ENCODE assay signal across 1 cellular context in the genomic region with DNA sequence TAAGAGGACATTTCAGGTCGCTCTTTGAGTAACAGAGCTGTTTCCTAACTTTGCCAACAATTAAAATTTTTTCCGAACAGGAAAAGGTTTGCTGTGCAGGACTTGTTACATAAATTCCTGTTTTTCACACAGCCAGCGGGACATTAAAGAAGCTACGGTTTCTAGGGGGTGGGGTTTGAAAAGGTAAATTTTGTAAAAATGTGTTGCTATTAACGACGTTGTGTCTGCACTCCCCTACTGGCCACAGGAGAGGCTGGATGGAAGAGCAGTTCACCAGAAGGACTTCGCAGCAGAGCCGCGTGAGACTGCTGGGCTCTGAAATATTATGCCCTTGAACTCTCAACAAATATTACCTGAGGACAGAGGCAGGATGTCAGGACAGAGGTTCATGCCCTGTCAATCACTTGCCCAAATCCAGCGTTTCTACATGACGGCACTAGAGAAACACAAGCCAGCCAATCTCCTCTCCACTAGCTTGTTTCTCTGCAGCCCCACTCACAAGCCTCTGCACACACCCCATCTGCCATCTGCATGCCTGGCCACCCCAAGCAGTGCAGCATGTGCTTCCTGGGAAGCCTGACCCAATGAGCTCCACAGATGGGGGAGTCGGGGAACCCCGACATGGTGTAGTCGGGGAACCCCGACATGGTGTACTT.
TF ChIP-seq lines count a peak whose summit lies in the region.

No MANE protein-coding gene starts in this region.

TF ChIP-seq in HepG2, 621 proteins besides CTCF, POLR2A, EP300 and RAD21 (continued from another document and continues in another):
- TF ChIP-seq ZBTB49 (CRISPR knock-in tag; IDR thresholded peaks at IDR 0.05; ENCODE audit: borderline replicate concordance) (no peak), THAP11 (CRISPR knock-in tag; IDR thresholded peaks at IDR 0.05) (no peak), SIX1 (CRISPR knock-in tag; IDR thresholded peaks at IDR 0.05; ENCODE audit: borderline replicate concordance) (no peak), TGIF2 (CRISPR knock-in tag; IDR thresholded peaks at IDR 0.05) (no peak), ZNF644 (CRISPR knock-in tag; IDR thresholded peaks at IDR 0.05; ENCODE audit: low read depth) (no peak; the same call in 1 of the 2 replicates), ZFYVE20 (CRISPR knock-in tag; IDR thresholded peaks at IDR 0.05; ENCODE audit: borderline replicate concordance, low read depth) (no peak), ZNF580 (CRISPR knock-in tag; IDR thresholded peaks at IDR 0.05; ENCODE audit: borderline replicate concordance, low read depth) (peak; percentile 53; the same call in 1 of the 2 replicates), ZMYM4 (CRISPR knock-in tag; IDR thresholded peaks at IDR 0.05) (peak; percentile 76), ZFP36L2 (CRISPR knock-in tag; IDR thresholded peaks at IDR 0.05) (no peak), KDM5B (CRISPR knock-in tag; IDR thresholded peaks at IDR 0.05; ENCODE audit: borderline replicate concordance) (no peak; the same call in 1 of the 2 replicates), ZNF343 (CRISPR knock-in tag; IDR thresholded peaks at IDR 0.05) (no peak), ZNF296 (CRISPR knock-in tag; conservative IDR thresholded peaks at IDR 0.05) (no peak), THYN1 (CRISPR knock-in tag; IDR thresholded peaks at IDR 0.05; ENCODE audit: borderline replicate concordance, low read depth) (no peak), ZNF883 (CRISPR knock-in tag; IDR thresholded peaks at IDR 0.05; ENCODE audit: not compliant biosample characterization) (peak; percentile 51), ATF7 (IDR thresholded peaks at IDR 0.05) (no peak), ATF7 (CRISPR knock-in tag; IDR thresholded peaks at IDR 0.05) (peak; percentile 60; the same call in 1 of the 2 replicates), KDM3A (CRISPR knock-in tag; IDR thresholded peaks at IDR 0.05; ENCODE audit: low read depth) (no peak; the same call in 1 of the 2 replicates), ZSCAN12 (CRISPR knock-in tag; IDR thresholded peaks at IDR 0.05) (no peak), SP5 (CRISPR knock-in tag; IDR thresholded peaks at IDR 0.05; ENCODE audit: borderline replicate concordance, low read depth) (peak; percentile 44), SKI (IDR thresholded peaks at IDR 0.05; ENCODE audit: partially characterized antibody) (peak; percentile 92), NFKB2 (CRISPR knock-in tag; IDR thresholded peaks at IDR 0.05; ENCODE audit: borderline replicate concordance) (no peak), NFKBIZ (CRISPR knock-in tag; IDR thresholded peaks at IDR 0.05) (peak; percentile 39; the same call in 1 of the 2 replicates), FOXJ3 (CRISPR knock-in tag; IDR thresholded peaks at IDR 0.05; ENCODE audit: borderline replicate concordance) (peak; percentile 36; the same call in 1 of the 2 replicates), HMGXB3 (CRISPR knock-in tag; IDR thresholded peaks at IDR 0.05; ENCODE audit: borderline replicate concordance) (0 out of 2 replicates have a peak, but pooled peaks have one; percentile 60), ZNF276 (CRISPR knock-in tag; IDR thresholded peaks at IDR 0.05; ENCODE audit: low read depth) (no peak), NCOA2 (CRISPR knock-in tag; IDR thresholded peaks at IDR 0.05) (peak; percentile 82), DNMT3B (CRISPR knock-in tag; conservative IDR thresholded peaks at IDR 0.05) (no peak; the same call in 1 of the 2 replicates), AGO2 (optimal IDR thresholded peaks at IDR 0.05; ENCODE audit: low read depth, low read length) (no peak), ZNF615 (CRISPR knock-in tag; IDR thresholded peaks at IDR 0.05; ENCODE audit: borderline replicate concordance) (no peak), TOE1 (CRISPR knock-in tag; IDR thresholded peaks at IDR 0.05) (0 out of 2 replicates have a peak, but pooled peaks have one; percentile 47), TRIM24 (CRISPR knock-in tag; IDR thresholded peaks at IDR 0.05) (no peak), HCFC1 (IDR thresholded peaks at IDR 0.05; ENCODE audit: low read depth, low read length) (no peak), SNRNP70 (IDR thresholded peaks at IDR 0.05; ENCODE audit: low read depth, low read length) (no peak), ZNF792 (CRISPR knock-in tag; IDR thresholded peaks at IDR 0.05) (no peak), SMAD1 (CRISPR knock-in tag; IDR thresholded peaks at IDR 0.05; ENCODE audit: borderline replicate concordance, low read depth) (no peak), ZNF746 (CRISPR knock-in tag; IDR thresholded peaks at IDR 0.05) (no peak), SCMH1 (CRISPR knock-in tag; IDR thresholded peaks at IDR 0.05; ENCODE audit: borderline replicate concordance) (no peak), HDAC2 (CRISPR knock-in tag; IDR thresholded peaks at IDR 0.05) (peak; percentile 86)
- TF ChIP-seq, protein P1, sequence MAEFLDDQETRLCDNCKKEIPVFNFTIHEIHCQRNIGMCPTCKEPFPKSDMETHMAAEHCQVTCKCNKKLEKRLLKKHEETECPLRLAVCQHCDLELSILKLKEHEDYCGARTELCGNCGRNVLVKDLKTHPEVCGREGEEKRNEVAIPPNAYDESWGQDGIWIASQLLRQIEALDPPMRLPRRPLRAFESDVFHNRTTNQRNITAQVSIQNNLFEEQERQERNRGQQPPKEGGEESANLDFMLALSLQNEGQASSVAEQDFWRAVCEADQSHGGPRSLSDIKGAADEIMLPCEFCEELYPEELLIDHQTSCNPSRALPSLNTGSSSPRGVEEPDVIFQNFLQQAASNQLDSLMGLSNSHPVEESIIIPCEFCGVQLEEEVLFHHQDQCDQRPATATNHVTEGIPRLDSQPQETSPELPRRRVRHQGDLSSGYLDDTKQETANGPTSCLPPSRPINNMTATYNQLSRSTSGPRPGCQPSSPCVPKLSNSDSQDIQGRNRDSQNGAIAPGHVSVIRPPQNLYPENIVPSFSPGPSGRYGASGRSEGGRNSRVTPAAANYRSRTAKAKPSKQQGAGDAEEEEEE (CRISPR knock-in tag; IDR thresholded peaks at IDR 0.05; ENCODE audit: borderline replicate concordance), result no peak
- TF ChIP-seq, protein P2, sequence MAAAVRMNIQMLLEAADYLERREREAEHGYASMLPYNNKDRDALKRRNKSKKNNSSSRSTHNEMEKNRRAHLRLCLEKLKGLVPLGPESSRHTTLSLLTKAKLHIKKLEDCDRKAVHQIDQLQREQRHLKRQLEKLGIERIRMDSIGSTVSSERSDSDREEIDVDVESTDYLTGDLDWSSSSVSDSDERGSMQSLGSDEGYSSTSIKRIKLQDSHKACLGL (CRISPR knock-in tag; IDR thresholded peaks at IDR 0.05), result no peak
- TF ChIP-seq, protein P3, sequence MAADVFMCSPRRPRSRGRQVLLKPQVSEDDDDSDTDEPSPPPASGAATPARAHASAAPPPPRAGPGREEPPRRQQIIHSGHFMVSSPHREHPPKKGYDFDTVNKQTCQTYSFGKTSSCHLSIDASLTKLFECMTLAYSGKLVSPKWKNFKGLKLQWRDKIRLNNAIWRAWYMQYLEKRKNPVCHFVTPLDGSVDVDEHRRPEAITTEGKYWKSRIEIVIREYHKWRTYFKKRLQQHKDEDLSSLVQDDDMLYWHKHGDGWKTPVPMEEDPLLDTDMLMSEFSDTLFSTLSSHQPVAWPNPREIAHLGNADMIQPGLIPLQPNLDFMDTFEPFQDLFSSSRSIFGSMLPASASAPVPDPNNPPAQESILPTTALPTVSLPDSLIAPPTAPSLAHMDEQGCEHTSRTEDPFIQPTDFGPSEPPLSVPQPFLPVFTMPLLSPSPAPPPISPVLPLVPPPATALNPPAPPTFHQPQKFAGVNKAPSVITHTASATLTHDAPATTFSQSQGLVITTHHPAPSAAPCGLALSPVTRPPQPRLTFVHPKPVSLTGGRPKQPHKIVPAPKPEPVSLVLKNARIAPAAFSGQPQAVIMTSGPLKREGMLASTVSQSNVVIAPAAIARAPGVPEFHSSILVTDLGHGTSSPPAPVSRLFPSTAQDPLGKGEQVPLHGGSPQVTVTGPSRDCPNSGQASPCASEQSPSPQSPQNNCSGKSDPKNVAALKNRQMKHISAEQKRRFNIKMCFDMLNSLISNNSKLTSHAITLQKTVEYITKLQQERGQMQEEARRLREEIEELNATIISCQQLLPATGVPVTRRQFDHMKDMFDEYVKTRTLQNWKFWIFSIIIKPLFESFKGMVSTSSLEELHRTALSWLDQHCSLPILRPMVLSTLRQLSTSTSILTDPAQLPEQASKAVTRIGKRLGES (CRISPR knock-in tag; IDR thresholded peaks at IDR 0.05; ENCODE audit: borderline replicate concordance), result no peak
- TF ChIP-seq, protein P4, sequence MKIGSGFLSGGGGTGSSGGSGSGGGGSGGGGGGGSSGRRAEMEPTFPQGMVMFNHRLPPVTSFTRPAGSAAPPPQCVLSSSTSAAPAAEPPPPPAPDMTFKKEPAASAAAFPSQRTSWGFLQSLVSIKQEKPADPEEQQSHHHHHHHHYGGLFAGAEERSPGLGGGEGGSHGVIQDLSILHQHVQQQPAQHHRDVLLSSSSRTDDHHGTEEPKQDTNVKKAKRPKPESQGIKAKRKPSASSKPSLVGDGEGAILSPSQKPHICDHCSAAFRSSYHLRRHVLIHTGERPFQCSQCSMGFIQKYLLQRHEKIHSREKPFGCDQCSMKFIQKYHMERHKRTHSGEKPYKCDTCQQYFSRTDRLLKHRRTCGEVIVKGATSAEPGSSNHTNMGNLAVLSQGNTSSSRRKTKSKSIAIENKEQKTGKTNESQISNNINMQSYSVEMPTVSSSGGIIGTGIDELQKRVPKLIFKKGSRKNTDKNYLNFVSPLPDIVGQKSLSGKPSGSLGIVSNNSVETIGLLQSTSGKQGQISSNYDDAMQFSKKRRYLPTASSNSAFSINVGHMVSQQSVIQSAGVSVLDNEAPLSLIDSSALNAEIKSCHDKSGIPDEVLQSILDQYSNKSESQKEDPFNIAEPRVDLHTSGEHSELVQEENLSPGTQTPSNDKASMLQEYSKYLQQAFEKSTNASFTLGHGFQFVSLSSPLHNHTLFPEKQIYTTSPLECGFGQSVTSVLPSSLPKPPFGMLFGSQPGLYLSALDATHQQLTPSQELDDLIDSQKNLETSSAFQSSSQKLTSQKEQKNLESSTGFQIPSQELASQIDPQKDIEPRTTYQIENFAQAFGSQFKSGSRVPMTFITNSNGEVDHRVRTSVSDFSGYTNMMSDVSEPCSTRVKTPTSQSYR (CRISPR knock-in tag; IDR thresholded peaks at IDR 0.05; ENCODE audit: borderline replicate concordance), result no peak
- TF ChIP-seq, protein P5, sequence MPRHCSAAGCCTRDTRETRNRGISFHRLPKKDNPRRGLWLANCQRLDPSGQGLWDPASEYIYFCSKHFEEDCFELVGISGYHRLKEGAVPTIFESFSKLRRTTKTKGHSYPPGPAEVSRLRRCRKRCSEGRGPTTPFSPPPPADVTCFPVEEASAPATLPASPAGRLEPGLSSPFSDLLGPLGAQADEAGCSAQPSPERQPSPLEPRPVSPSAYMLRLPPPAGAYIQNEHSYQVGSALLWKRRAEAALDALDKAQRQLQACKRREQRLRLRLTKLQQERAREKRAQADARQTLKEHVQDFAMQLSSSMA (CRISPR knock-in tag; IDR thresholded peaks at IDR 0.05), result no peak
